ENCODE assay signal across 8 cellular contexts in the genomic region with DNA sequence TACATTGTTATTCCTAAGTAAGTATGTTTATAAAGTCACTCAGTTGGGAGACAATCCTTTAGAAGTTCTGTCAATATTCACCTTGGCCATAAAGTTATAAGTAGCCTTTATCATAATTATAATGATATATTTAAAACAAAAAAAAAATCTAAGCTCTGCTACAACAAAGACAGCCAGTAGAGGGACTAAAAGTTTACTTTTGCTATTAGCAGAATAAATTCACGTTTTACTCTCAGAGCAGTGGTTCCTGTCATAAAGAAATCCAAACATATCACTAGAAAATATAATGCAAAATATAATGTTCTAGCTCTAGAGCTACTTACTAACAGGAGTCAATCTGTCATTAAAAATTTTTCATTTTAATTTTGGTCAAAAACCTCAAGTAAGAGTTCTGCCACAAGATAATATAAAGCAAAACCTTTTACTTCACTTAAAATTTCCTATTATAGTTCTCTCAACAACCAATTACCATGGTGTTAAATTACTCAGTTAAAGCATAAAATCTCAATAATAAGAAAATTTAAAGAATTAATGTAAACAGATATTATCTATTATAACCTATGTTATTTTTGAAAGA. TPM values are rescaled to one million over a fixed set of nuclear protein-coding genes. Genes with fewer than 3 reads are reported as not detected.
DNase-seq lines count a peak whose midpoint lies in the region; ATAC-seq and TF ChIP-seq lines count a peak whose summit lies in the region.
"Had no signal": no experiment of that assay in that cellular context is flagged by ENCODE, and none has a peak within 500 bp of the region (broad histone marks: within the 10 kb centered on the region; RNA-seq: fewer than 3 reads in every experiment).

No MANE protein-coding gene starts in this region.

- H3K4me2 ChIP-seq in OCI-LY1 (ENCODE audit: low read length): no peak overlapping the region

- no peak overlapping the region for H2AFZ ChIP-seq in OCI-LY1 (ENCODE audit: low read length)

- H3K4me1 ChIP-seq in OCI-LY1 (ENCODE audit: insufficient read depth, low read length, severe bottlenecking) (peaks cover 11% of the 10 kb centered on the region), psoas muscle (peaks cover 12% of the 10 kb centered on the region)

- H3F3A ChIP-seq in OCI-LY1 (ENCODE audit: insufficient read depth, low read length): no peaks in the 10 kb centered on the region; the same call in 1 of the 2 replicates

- WGBS in psoas muscle, 3 donors: 4 to 13% (median 6%) methylated on average over 1 of the region's 1 CpG

- no peaks in the 10 kb centered on the region for H3K79me2 ChIP-seq in OCI-LY1 (ENCODE audit: insufficient read depth, low read length)

- no peak overlapping the region for H3K27ac ChIP-seq in OCI-LY1 (ENCODE audit: low read depth, low read length, poor library complexity, severe bottlenecking)
- no peak overlapping the region for H3K27ac ChIP-seq in psoas muscle

- no peak overlapping the region for H3K4me3 ChIP-seq in GM12865 (ENCODE audit: low read depth, low read length)
- no peak overlapping the region for H3K4me3 ChIP-seq in OCI-LY1 (ENCODE audit: low read depth, low read length, poor library complexity, severe bottlenecking)
- H3K4me3 ChIP-seq in epithelial cell of esophagus (ENCODE audit: low read length): no peak overlapping the region
- no peak overlapping the region for H3K4me3 ChIP-seq in psoas muscle

- H3K9me3 ChIP-seq in OCI-LY1 (ENCODE audit: low read length): no peaks in the 10 kb centered on the region
- no peaks in the 10 kb centered on the region for H3K9me3 ChIP-seq in psoas muscle

- H3K36me3 ChIP-seq in OCI-LY1 (ENCODE audit: insufficient read depth, low read length) (peaks cover 4% of the 10 kb centered on the region; the same call in 1 of the 2 replicates), psoas muscle (ENCODE audit: insufficient read depth in 1 of 2, low read depth in 1 of 2) (peaks cover 0 to 3% of the 10 kb centered on the region in 2 donors)

- H4K20me1 ChIP-seq in OCI-LY1 (ENCODE audit: insufficient read depth, low read length): no peaks in the 10 kb centered on the region

- H3K9ac ChIP-seq in OCI-LY1 (ENCODE audit: low read length): no peak overlapping the region

- intact Hi-C loops in psoas muscle (cut with DNase I): loop anchor here in 1 of 2 donors (10.0 kb wide), 1 partner anchor 360 kb away; no protein-coding TSS in a partner anchor

- no peak for DNase-seq in GM12865 (ENCODE audit: low read depth)
- peak; percentile 24 for DNase-seq in epithelial cell of esophagus (ENCODE audit: low read depth)
- no peak for DNase-seq in psoas muscle
- DNase-seq in NCI-H146 treated with DMSO at 0.1 percent for 48 hours (lab: John Stamatoyannopoulos, UW; ENCODE audit: unreplicated experiment): no peak
- DNase-seq in activated CD8-positive, alpha-beta memory T cell treated with anti-CD3 and anti-CD28 coated beads, Interleukin-2, amount 50 U/mL, for 4 hours: no peak
- DNase-seq in iPS-NIHi11 (ENCODE audit: low spot score): no peak
- DNase-seq: caudate nucleus had no signal

- no peaks in the 10 kb centered on the region for H3K9me2 ChIP-seq in OCI-LY1 (ENCODE audit: low read depth, low read length)

- no peak for ATAC-seq in psoas muscle

- TF ChIP-seq CTCF in GM12865 (IDR thresholded peaks at IDR 0.05; ENCODE audit: insufficient read depth, low read depth, low read length, missing control alignments) (peak; percentile 26), OCI-LY1 (IDR thresholded peaks at IDR 0.05; ENCODE audit: low read length) (peak; percentile 45; the same call in 1 of the 2 replicates), epithelial cell of esophagus (IDR thresholded peaks at IDR 0.05; ENCODE audit: insufficient read depth, low read depth, low read length, missing control alignments) (peak; percentile 47), psoas muscle (IDR thresholded peaks at IDR 0.05) (peak; percentile 42)

- H3K27me3 ChIP-seq in OCI-LY1 (ENCODE audit: insufficient read depth, low read length): no peaks in the 10 kb centered on the region
- H3K27me3 ChIP-seq in psoas muscle (ENCODE audit: insufficient read depth in 3 of 3, low read length in 2 of 3): no peaks in the 10 kb centered on the region

RNA-seq across cellular contexts. Expression of a gene that starts 17.7 kb away (rescaled TPM):
- total RNA-seq in psoas muscle: 10 to 100 TPM; 14.4 to 19.2 (median 17.6) TPM
- 10 to 100 TPM in 1 of 3 donors, 1 to 10 TPM in 2; 6.4 to 11.2 (median 8.8) TPM for polyA plus RNA-seq in psoas muscle
